ENCODE assay signal across 8 cellular contexts in the genomic region with DNA sequence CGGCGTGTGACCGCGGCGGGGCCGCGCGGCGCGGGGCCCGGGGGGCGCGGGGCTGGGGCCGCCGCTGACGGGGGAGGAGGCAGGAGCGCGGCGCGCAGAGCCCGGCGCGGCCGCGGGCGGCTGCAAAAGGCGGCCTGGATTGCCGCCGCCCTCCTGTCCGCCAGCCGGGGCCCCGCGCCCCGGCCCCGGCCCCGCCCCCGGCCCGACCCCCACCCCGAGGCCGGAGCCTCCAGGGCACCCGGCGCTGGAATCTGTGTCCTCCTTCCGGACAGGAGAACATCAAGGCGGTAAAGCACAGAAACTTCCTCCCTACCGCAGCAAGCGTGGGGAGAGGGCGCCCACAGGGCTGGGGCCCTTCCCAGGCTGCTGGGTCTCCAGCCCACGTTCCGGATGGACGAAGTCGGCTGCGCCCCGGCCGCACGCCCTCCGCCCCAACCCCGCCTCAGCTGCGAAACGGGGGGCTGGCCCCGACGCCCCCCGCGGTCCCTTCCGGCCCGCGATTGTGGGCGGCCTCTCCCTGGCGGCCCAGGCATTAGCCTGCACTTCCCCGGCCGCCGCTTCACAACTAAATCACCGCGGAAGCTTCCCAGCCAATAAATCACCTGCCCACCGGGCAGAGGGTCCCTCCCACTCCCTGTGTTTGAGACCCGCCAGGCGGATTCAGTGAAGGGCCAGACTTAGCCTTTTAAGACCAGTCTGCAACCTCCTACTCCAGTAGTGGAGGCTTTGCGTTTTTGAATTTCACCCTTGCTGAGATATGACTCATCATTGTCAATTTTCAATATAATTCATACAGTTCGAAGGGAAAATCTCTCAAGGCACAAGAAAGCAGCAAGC.
A peak's percentile ranks its signal among the peaks of the same experiment; 100 is the strongest.
DNase-seq lines count a peak whose midpoint lies in the region; ATAC-seq and TF ChIP-seq lines count a peak whose summit lies in the region.

No MANE protein-coding gene starts in this region.

- TF ChIP-seq RAD21 in Ishikawa (IDR thresholded peaks at IDR 0.05; ENCODE audit: low read depth): no peak

- intact Hi-C loops in ascending aorta (cut with DNase I) (loop anchor here (2.0 to 5.0 kb wide), 3 partner anchors 52 to 279 kb away; no protein-coding TSS in a partner anchor), gastrocnemius medialis (cut with DNase I; ENCODE audit: low total_unique reads) (loop anchor here (2.0 to 10.0 kb wide), 4 partner anchors 27 to 1091 kb away; partner anchors contain the start of genes GPR157 and H6PD)

- peak overlapping the region; percentile 85 for H3K4me3 Mint-ChIP-seq in T-helper 1 cell treated with Interleukin-12 subunit alpha and Interleukin-12 subunit beta and Interleukin-4 antibody, amounts not matched to agents 30 μg/mL and 1 μg/mL, for 36 hours

- in situ Hi-C loops in G401 (cut with HindIII; ENCODE audit: low sequenced_read_pairs) (no loop called here), gastrocnemius medialis (cut with MboI; ENCODE audit: low sequenced_read_pairs in 4 of 4) (no loop called here)

- peak overlapping the region; percentile 90 for H3K27ac Mint-ChIP-seq in T-helper 1 cell treated with Interleukin-12 subunit alpha and Interleukin-12 subunit beta and Interleukin-4 antibody, amounts not matched to agents 30 μg/mL and 1 μg/mL, for 36 hours

- no peak for TF ChIP-seq POLR2A in gastrocnemius medialis (IDR thresholded peaks at IDR 0.05)

- H3K9me3 Mint-ChIP-seq in T-helper 1 cell treated with Interleukin-12 subunit alpha and Interleukin-12 subunit beta and Interleukin-4 antibody, amounts not matched to agents 30 μg/mL and 1 μg/mL, for 36 hours: no peaks in the 10 kb centered on the region

- H3K27ac ChIP-seq in ascending aorta (peak overlapping the region; percentile 96 to 99), gastrocnemius medialis (peak overlapping the region; percentile 91 to 100 (median 96))

- TF ChIP-seq CTCF in ascending aorta (IDR thresholded peaks at IDR 0.05): peak in 1 of 3 experiments; percentile 6
- peak in 2 of 5 experiments; percentile 19 to 27 for TF ChIP-seq CTCF in gastrocnemius medialis (IDR thresholded peaks at IDR 0.05 in 4 of 5, conservative IDR thresholded peaks at IDR 0.05 in 1 of 5)

- peaks cover 12% of the 10 kb centered on the region for H3K36me3 Mint-ChIP-seq in T-helper 1 cell treated with Interleukin-12 subunit alpha and Interleukin-12 subunit beta and Interleukin-4 antibody, amounts not matched to agents 30 μg/mL and 1 μg/mL, for 36 hours (ENCODE audit: low read depth)

- H3K27me3 ChIP-seq in ascending aorta (no peaks in the 10 kb centered on the region), gastrocnemius medialis (no peaks in the 10 kb centered on the region)

- H3K4me3 ChIP-seq in ascending aorta (peak overlapping the region; percentile 66 to 97), gastrocnemius medialis (peak overlapping the region; percentile 77 to 95 (median 92))

- no peaks in the 10 kb centered on the region for H3K27me3 Mint-ChIP-seq in T-helper 1 cell treated with Interleukin-12 subunit alpha and Interleukin-12 subunit beta and Interleukin-4 antibody, amounts not matched to agents 30 μg/mL and 1 μg/mL, for 36 hours (ENCODE audit: low read depth)

- H3K36me3 ChIP-seq in ascending aorta (peaks cover 0 to 8% of the 10 kb centered on the region in 2 donors), gastrocnemius medialis (peaks cover 0 to 7% of the 10 kb centered on the region in 2 donors)

- H3K9me3 ChIP-seq in ascending aorta: no peaks in the 10 kb centered on the region
- no peaks in the 10 kb centered on the region for H3K9me3 ChIP-seq in gastrocnemius medialis

- ATAC-seq in gastrocnemius medialis: peak; percentile 2 to 18
- no peak for ATAC-seq in GM19452 (IDR thresholded peaks at IDR 0.05; ENCODE audit: unreplicated experiment)
- no peak for ATAC-seq in HG03135 (IDR thresholded peaks at IDR 0.05; ENCODE audit: unreplicated experiment)

- H3K4me1 ChIP-seq in ascending aorta (peaks cover 6 to 32% of the 10 kb centered on the region in 2 donors), gastrocnemius medialis (peaks cover 52 to 65% of the 10 kb centered on the region in 2 donors)

- peak; percentile 55 for DNase-seq in G401 (ENCODE audit: low spot score)
- DNase-seq in ascending aorta (ENCODE audit: low spot score in 2 of 2): peak in 1 of 2 donors; percentile 83
- DNase-seq in hepatic stellate cell (ENCODE audit: low spot score): peak; percentile 57
- DNase-seq in gastrocnemius medialis: peak in 1 of 2 donors; percentile 59

- peaks cover 42% of the 10 kb centered on the region for H3K4me1 Mint-ChIP-seq in T-helper 1 cell treated with Interleukin-12 subunit alpha and Interleukin-12 subunit beta and Interleukin-4 antibody, amounts not matched to agents 30 μg/mL and 1 μg/mL, for 36 hours (ENCODE audit: low read depth)

- no peak for TF ChIP-seq EP300 in Ishikawa (IDR thresholded peaks at IDR 0.05; ENCODE audit: borderline replicate concordance)

TF ChIP-seq in Ishikawa, 13 proteins besides CTCF, POLR2A, EP300 and RAD21:
- peak; percentile 40; the same call in 1 of the 2 replicates for TF ChIP-seq TAF1 (IDR thresholded peaks at IDR 0.05; ENCODE audit: low read depth)
- TF ChIP-seq, protein P1, sequence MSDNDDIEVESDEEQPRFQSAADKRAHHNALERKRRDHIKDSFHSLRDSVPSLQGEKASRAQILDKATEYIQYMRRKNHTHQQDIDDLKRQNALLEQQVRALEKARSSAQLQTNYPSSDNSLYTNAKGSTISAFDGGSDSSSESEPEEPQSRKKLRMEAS (IDR thresholded peaks at IDR 0.05): peak; percentile 52; the same call in 1 of the 2 replicates
- TF ChIP-seq NFIC (IDR thresholded peaks at IDR 0.05): no peak
- TF ChIP-seq TCF12 (IDR thresholded peaks at IDR 0.05; ENCODE audit: low read depth): peak; percentile 46; the same call in 1 of the 2 replicates
- peak; percentile 93 for TF ChIP-seq ZBTB7A (IDR thresholded peaks at IDR 0.05; ENCODE audit: low read depth)

Comparison
In these comparisons a context has a peak if more than half of its experiments do, and no peak if none do; other contexts are left out.
1. ATAC-seq: peak in gastrocnemius medialis (2 of 2); none in GM19452 (single experiment) and HG03135 (single experiment).